In the genomic region with DNA sequence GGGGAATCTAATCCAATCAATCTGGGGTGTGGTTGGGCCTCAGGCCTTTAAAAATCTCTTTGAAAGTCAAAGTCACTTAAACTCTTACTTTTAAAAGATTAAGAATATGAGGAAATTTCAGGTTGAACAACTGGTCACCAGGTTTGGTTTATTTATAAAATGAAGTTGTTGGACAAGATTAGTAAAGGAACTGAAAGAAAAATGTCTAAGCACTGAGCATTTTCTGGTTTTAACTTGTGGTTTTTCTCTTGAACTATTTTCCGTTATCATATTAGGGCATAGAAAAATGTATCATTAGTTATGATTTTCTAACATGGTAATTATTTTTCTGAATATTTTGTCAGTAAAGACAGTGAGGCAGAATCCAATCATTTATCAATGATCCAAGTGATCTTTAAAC, we compare ENCODE assay signal across 23 cellular contexts.
"Had no signal": no experiment of that assay in that cellular context is flagged by ENCODE, and none has a peak within 500 bp of the region (broad histone marks: within the 10 kb centered on the region; RNA-seq: fewer than 3 reads in every experiment).

No MANE protein-coding gene starts in this region.

- ATAC-seq: activated CD4-positive, alpha-beta T cell treated with anti-CD3 and anti-CD28 coated beads for 36 hours; gastrocnemius medialis; left ventricle myocardium superior; natural killer cell treated with Interleukin-12 subunit alpha and Interleukin-12 subunit beta and Interleukin-15 and Interleukin-18, amount 100 ng/mL, for 72 hours had no signal

- DNase-seq: activated B cell treated with CpG ODN at 0.5 μM for 24 hours; activated CD4-positive, alpha-beta T cell treated with anti-CD3 and anti-CD28 coated beads for 36 hours; activated CD4-positive, alpha-beta T cell treated with anti-CD3 and anti-CD28 coated beads, Interleukin-2, amount 50 U/mL, for 48 hours; activated CD8-positive, alpha-beta memory T cell treated with anti-CD3 and anti-CD28 coated beads, Interleukin-2, amount 50 U/mL, for 48 hours; activated naive CD4-positive, alpha-beta T cell treated with Interleukin-2 at 50 U/mL for 16 hours; activated naive CD8-positive, alpha-beta T cell treated with anti-CD3 and anti-CD28 coated beads, Interleukin-2, amount 10 ng/mL, durations not matched to agents 7 days and 5 days; activated T-cell treated with anti-CD3 and anti-CD28 coated beads, Interleukin-2, amount 50 U/mL, for 48 hours; amniotic stem cell; colonic mucosa; gastrocnemius medialis; hippocampal formation; left ventricle myocardium superior; mammary epithelial cell; stimulated activated CD4-positive, alpha-beta T cell treated with anti-CD3 and anti-CD28 coated beads, Interleukin-2, amount 100 ng/mL, for 48 hours; stimulated activated CD8-positive, alpha-beta memory T cell treated with anti-CD3 and anti-CD28 coated beads, Interleukin-4, amount 100 ng/mL, for 48 hours; stimulated activated naive B cell treated with anti-CD40 and anti-IgM and Interleukin-4, amounts not matched to agents 10 μg/mL and 1 μg/mL and 100 μg/mL, for 72 hours; T1000; upper lobe of left lung had no signal

- H3K27ac ChIP-seq: colonic mucosa, esophagus muscularis mucosa, gastrocnemius medialis, prostate gland, thoracic aorta, upper lobe of left lung had no signal

- H3K4me1 ChIP-seq: colonic mucosa, esophagus muscularis mucosa, gastrocnemius medialis, prostate gland, upper lobe of left lung had no signal

- H3K36me3 ChIP-seq: colonic mucosa, esophagus muscularis mucosa, gastrocnemius medialis, prostate gland, thoracic aorta, upper lobe of left lung had no signal

- H3K9me3 ChIP-seq: colonic mucosa, esophagus muscularis mucosa, gastrocnemius medialis, prostate gland, thoracic aorta, upper lobe of left lung had no signal

- FAIRE-seq: bronchial epithelial cell had no signal

- H3K27me3 ChIP-seq: colonic mucosa, esophagus muscularis mucosa, gastrocnemius medialis, upper lobe of left lung had no signal

- H3K4me3 ChIP-seq: colonic mucosa, esophagus muscularis mucosa, gastrocnemius medialis, prostate gland, thoracic aorta, upper lobe of left lung had no signal
